10 cellular contexts compared by ENCODE assay signal in the genomic region with DNA sequence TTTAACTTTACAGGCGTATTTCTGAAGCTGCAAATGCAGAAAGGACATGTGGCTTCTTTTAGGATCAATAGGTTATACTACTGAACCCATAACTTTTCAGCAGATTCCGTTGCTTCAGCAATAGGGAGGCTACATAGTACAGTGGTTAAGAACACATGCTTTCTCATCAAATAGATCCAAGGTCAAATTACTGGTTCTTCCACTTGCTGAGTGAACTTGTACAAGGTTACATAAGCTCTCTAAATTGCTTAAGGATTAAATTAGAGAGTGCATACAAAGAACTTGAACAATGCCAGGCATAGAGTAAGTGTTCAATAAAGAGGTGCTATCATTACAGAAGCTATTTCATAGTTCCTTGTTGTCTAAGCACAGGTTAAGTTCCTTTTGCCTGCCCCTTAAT.
DNase-seq lines count a peak whose midpoint lies in the region; ATAC-seq and TF ChIP-seq lines count a peak whose summit lies in the region.
"Had no signal": no experiment of that assay in that cellular context is flagged by ENCODE, and none has a peak within 500 bp of the region (broad histone marks: within the 10 kb centered on the region; RNA-seq: fewer than 3 reads in every experiment).

No MANE protein-coding gene starts in this region.

- no peaks in the 10 kb centered on the region for H3K36me3 ChIP-seq in PC-3 (ENCODE audit: low read depth, low read length)
- H3K36me3 ChIP-seq: BLaER1 treated with 17β-estradiol and CSF1 and Interleukin-3, amounts not matched to agents 10 nM and 100 nM; HAP-1 had no signal

- H4K20me1 ChIP-seq in PC-3 (ENCODE audit: low read length) = no peaks in the 10 kb centered on the region
- H4K20me1 ChIP-seq: BLaER1 treated with 17β-estradiol and CSF1 and Interleukin-3, amounts not matched to agents 10 nM and 100 nM had no signal

- CTCF ChIA-PET in PC-3 (lab: Charles Lee) = no interaction called here

- H3K27ac ChIP-seq in PC-3 (ENCODE audit: low read length) = no peak overlapping the region
- H3K27ac ChIP-seq: BLaER1 treated with 17β-estradiol and CSF1 and Interleukin-3, amounts not matched to agents 10 nM and 100 nM had no signal

- H3F3A ChIP-seq in PC-3 (ENCODE audit: low read length, unreplicated experiment) = no peaks in the 10 kb centered on the region

- TF ChIP-seq CTCF in PC-3 (conservative IDR thresholded peaks at IDR 0.05; ENCODE audit: low read depth, low read length) = no peak

- POLR2A ChIA-PET in PC-3 (lab: Charles Lee; ENCODE audit: unreplicated experiment) = no interaction called here

- H3K4me1 ChIP-seq in PC-3 (ENCODE audit: insufficient read depth, low read length) = no peaks in the 10 kb centered on the region
- H3K4me1 ChIP-seq: BLaER1 treated with 17β-estradiol and CSF1 and Interleukin-3, amounts not matched to agents 10 nM and 100 nM; HAP-1 had no signal

- intact Hi-C loops in PC-3 (cut with micrococcal nuclease) = no loop called here

- peaks cover 52% of the 10 kb centered on the region for H3K27me3 ChIP-seq in PC-3 (ENCODE audit: low read length)
- H3K27me3 ChIP-seq: BLaER1 treated with 17β-estradiol and CSF1 and Interleukin-3, amounts not matched to agents 10 nM and 100 nM had no signal

- no TSS peak for BruUV-seq in PC-3 (replicated peaks; lab: Mats Ljungman, UMichigan)

- ATAC-seq in PC-3 (no peak), esophagus mucosa (peak; percentile 89)
- ATAC-seq: CD8-positive, alpha-beta T cell had no signal

- no peak overlapping the region for H3K9ac ChIP-seq in PC-3 (ENCODE audit: low read length)
- H3K9ac ChIP-seq: BLaER1 treated with 17β-estradiol and CSF1 and Interleukin-3, amounts not matched to agents 10 nM and 100 nM had no signal

- H3K4me2 ChIP-seq in PC-3 (ENCODE audit: low read length) = no peak overlapping the region
- H3K4me2 ChIP-seq: BLaER1 treated with 17β-estradiol and CSF1 and Interleukin-3, amounts not matched to agents 10 nM and 100 nM had no signal

- H3K9me2 ChIP-seq in PC-3 (replicated peaks; ENCODE audit: low read length) = no peaks in the 10 kb centered on the region

- peak; percentile 13 for DNase-seq in DMS53 treated with DMSO at 0.1 percent for 48 hours (lab: John Stamatoyannopoulos, UW; ENCODE audit: unreplicated experiment)
- DNase-seq in PC-3 = peak; percentile 22
- DNase-seq in NCI-H510A (lab: John Stamatoyannopoulos, UW) = no peak
- no peak for DNase-seq in NCI-H345 (lab: John Stamatoyannopoulos, UW)
- DNase-seq in MV-4-11 (lab: John Stamatoyannopoulos, UW) = no peak
- DNase-seq: Calu3; CD8-positive, alpha-beta T cell had no signal

- H3K79me2 ChIP-seq in PC-3 (ENCODE audit: low read length) = no peaks in the 10 kb centered on the region

- no peaks in the 10 kb centered on the region for H3K9me3 ChIP-seq in PC-3 (ENCODE audit: low read length)
- H3K9me3 ChIP-seq: HAP-1 had no signal

- no peak overlapping the region for H3K4me3 ChIP-seq in PC-3 (ENCODE audit: low read length)
- H3K4me3 ChIP-seq: BLaER1 treated with 17β-estradiol and CSF1 and Interleukin-3, amounts not matched to agents 10 nM and 100 nM; HAP-1 had no signal

- H2AFZ ChIP-seq in PC-3 (ENCODE audit: low read length) = no peak overlapping the region

Comparison
In these comparisons a context has a peak if more than half of its experiments do, and no peak if none do; other contexts are left out.
1. DNase-seq: peak in DMS53 treated with DMSO at 0.1 percent for 48 hours (single experiment) and PC-3 (single experiment); none in NCI-H510A (single experiment), NCI-H345 (single experiment) and MV-4-11 (single experiment).